1 cellular context compared by ENCODE assay signal in genomic region chr3:5011555-5012256, GRCh38.
A peak's percentile ranks its signal among the peaks of the same experiment; 100 is the strongest.
TF ChIP-seq lines count a peak whose summit lies in the region.

No MANE protein-coding gene starts in this region.

TF ChIP-seq in K562, 482 proteins besides CTCF, POLR2A, EP300 and RAD21 (continued from another document and continues in another):
- no peak for TF ChIP-seq ZNF277 (CRISPR knock-in tag; IDR thresholded peaks at IDR 0.05; ENCODE audit: borderline replicate concordance)
- TF ChIP-seq KAT8 (IDR thresholded peaks at IDR 0.05; ENCODE audit: low read depth), result no peak
- TF ChIP-seq TCF7L2 (IDR thresholded peaks at IDR 0.05; ENCODE audit: low read depth, low read length), result no peak
- no peak for TF ChIP-seq KLF10 (CRISPR knock-in tag; IDR thresholded peaks at IDR 0.05)
- TF ChIP-seq CLOCK (CRISPR knock-in tag; IDR thresholded peaks at IDR 0.05; ENCODE audit: borderline replicate concordance), result no peak
- TF ChIP-seq REST (CRISPR knock-in tag; IDR thresholded peaks at IDR 0.05; ENCODE audit: low read depth), result 0 out of 2 replicates have a peak, but pooled peaks have one; percentile 34
- peak; percentile 54; the same call in 1 of the 2 replicates for TF ChIP-seq CXXC5 (CRISPR knock-in tag; IDR thresholded peaks at IDR 0.05)
- peak; percentile 82 for TF ChIP-seq DMBX1 (CRISPR knock-in tag; IDR thresholded peaks at IDR 0.05; ENCODE audit: borderline replicate concordance)
- peak; percentile 53; the same call in 1 of the 2 replicates for TF ChIP-seq ZNF589 (CRISPR knock-in tag; IDR thresholded peaks at IDR 0.05; ENCODE audit: low read depth)
- no peak for TF ChIP-seq IRF1 (CRISPR knock-in tag; IDR thresholded peaks at IDR 0.05; ENCODE audit: borderline replicate concordance)
- no peak for TF ChIP-seq HNRNPUL1 (IDR thresholded peaks at IDR 0.05; ENCODE audit: low read length)
- TF ChIP-seq ZBTB12 (CRISPR knock-in tag; IDR thresholded peaks at IDR 0.05), result no peak
- TF ChIP-seq ARHGAP35 (IDR thresholded peaks at IDR 0.05; ENCODE audit: partially characterized antibody), result no peak
- no peak for TF ChIP-seq CHD7 (IDR thresholded peaks at IDR 0.05; ENCODE audit: low read depth, low read length)
- no peak for TF ChIP-seq ZNF232 (CRISPR knock-in tag; IDR thresholded peaks at IDR 0.05)
- no peak for TF ChIP-seq CEBPZ (IDR thresholded peaks at IDR 0.05; ENCODE audit: borderline replicate concordance, low read depth, low read length)
- no peak for TF ChIP-seq ZNF408 (CRISPR knock-in tag; IDR thresholded peaks at IDR 0.05; ENCODE audit: low read depth)
- TF ChIP-seq CREB3L1 (IDR thresholded peaks at IDR 0.05; ENCODE audit: borderline replicate concordance, low read depth), result 0 out of 2 replicates have a peak, but pooled peaks have one; percentile 2
- no peak for TF ChIP-seq ZNF3 (CRISPR knock-in tag; IDR thresholded peaks at IDR 0.05)
